8 cellular contexts compared by ENCODE assay signal in the genomic region with DNA sequence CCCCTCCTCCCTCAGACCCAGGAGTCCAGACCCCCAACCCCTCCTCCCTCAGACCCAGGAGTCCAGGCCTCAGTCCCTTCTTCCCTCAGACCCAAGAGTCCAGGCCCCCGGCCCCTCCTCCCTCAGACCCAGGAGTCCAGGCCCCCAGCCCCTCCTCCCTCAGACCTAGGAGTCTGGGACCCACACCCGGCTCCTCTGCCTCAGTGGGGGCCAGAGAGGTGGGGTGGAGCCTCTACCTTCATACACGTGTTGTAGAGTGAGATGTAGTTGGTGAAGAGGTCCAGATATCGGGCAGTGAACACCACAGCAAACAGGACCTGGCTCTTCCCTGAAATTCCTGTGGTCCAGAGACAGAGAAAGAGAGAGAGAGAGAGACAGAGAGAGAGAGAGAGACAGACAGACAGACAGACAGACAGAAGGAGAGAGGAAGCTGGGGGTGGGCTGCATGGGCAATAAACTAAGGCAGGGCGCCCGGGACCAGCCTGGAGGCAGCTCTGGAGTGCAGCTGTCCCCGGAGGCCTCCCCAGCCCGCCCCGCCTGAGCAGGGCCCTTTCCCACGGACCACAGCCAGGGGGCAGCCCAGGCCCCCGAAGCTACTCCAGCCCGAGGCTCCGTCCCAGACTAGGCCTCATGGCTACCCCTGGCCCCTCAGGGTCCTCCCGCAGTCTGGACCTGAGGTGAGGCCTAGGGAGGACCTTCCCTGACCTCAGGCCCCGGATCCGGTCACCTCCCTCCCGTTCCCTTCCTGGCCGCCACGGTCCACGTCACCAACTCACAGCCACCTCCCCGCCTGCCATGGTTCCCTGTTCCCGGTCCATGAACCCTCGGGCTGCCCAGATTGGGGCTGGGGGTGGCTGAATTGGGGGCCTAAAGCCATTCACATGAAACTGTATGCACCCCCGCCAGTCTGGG. TPM values are rescaled to one million over a fixed set of nuclear protein-coding genes. Genes with fewer than 3 reads are reported as not detected.
DNase-seq lines count a peak whose midpoint lies in the region; TF ChIP-seq lines count a peak whose summit lies in the region.

No MANE protein-coding gene starts in this region.

- TF ChIP-seq CTCF in KMS-11 (conservative IDR thresholded peaks at IDR 0.05; ENCODE audit: low read depth, low read length) (peak; percentile 47), VCaP (conservative IDR thresholded peaks at IDR 0.05) (peak; percentile 61), mammary epithelial cell (conservative IDR thresholded peaks at IDR 0.05 in 1 of 2, IDR thresholded peaks at IDR 0.05 in 1 of 2; ENCODE audit: extremely low read depth in 1 of 2, insufficient read depth in 1 of 2, low read depth in 1 of 2, low read length in 2 of 2) (peak; percentile 28 to 73)

- H3K4me1 ChIP-seq in KMS-11 (ENCODE audit: low read depth, poor library complexity, severe bottlenecking) (peaks cover 55% of the 10 kb centered on the region), mammary epithelial cell (ENCODE audit: insufficient read depth, low read length) (peaks cover 12% of the 10 kb centered on the region)

- peak overlapping the region; percentile 76 for H3K27ac ChIP-seq in KMS-11
- H3K27ac ChIP-seq in VCaP, result peak overlapping the region; percentile 96
- H3K27ac ChIP-seq in mammary epithelial cell (ENCODE audit: insufficient read depth, low read depth, low read length), result peak overlapping the region; percentile 87
- peak overlapping the region; percentile 68 to 98 (median 93) for H3K27ac ChIP-seq in skin epidermis

- 1% methylated on average over 13 of the region's 24 CpGs for WGBS in mammary epithelial cell (ENCODE audit: low coverage, missing lambda C conversion rate)

- H3K4me3 ChIP-seq in KMS-11 (IDR thresholded peaks at IDR 0.05; ENCODE audit: insufficient read depth, low read depth, low read length) (no peak overlapping the region), mammary epithelial cell (replicated peaks in 1 of 3; ENCODE audit: insufficient read depth in 1 of 3, low read depth in 2 of 3, low read length in 3 of 3) (peak overlapping the region; percentile 63 to 94 (median 93)), skin epidermis (peak overlapping the region; percentile 57 to 96 (median 83))

- H3K36me3 ChIP-seq in KMS-11 (ENCODE audit: insufficient read depth) (peaks cover 9% of the 10 kb centered on the region; the same call in 1 of the 2 replicates), mammary epithelial cell (ENCODE audit: insufficient read depth, low read length) (peaks cover 12% of the 10 kb centered on the region)

- H3K27me3 ChIP-seq in KMS-11 (ENCODE audit: insufficient read depth, low read depth), result peaks cover 24% of the 10 kb centered on the region
- peaks cover 7% of the 10 kb centered on the region for H3K27me3 ChIP-seq in mammary epithelial cell (ENCODE audit: insufficient read depth, low read length)

- H3K79me2 ChIP-seq in KMS-11 (ENCODE audit: insufficient read depth, low read depth) (peaks cover 40% of the 10 kb centered on the region), mammary epithelial cell (ENCODE audit: insufficient read depth, low read length) (peaks cover 34% of the 10 kb centered on the region)

- peak overlapping the region; percentile 96 for H3K9ac ChIP-seq in KMS-11
- peak overlapping the region; percentile 88 for H3K9ac ChIP-seq in mammary epithelial cell (ENCODE audit: insufficient read depth, low read length)

- TSS peak; percentile 42 for BruUV-seq in mammary epithelial cell (replicated peaks; lab: Mats Ljungman, UMichigan)

- H3K9me3 ChIP-seq in mammary epithelial cell (replicated peaks; ENCODE audit: insufficient read depth, low read length), result no peaks in the 10 kb centered on the region

- dilution Hi-C loops in mammary epithelial cell (cut with HindIII; ENCODE audit: low sequenced_read_pairs), result no loop called here

- 0 out of 2 replicates have a peak overlapping the region, but pooled peaks have one; percentile 58 for H2AFZ ChIP-seq in KMS-11 (ENCODE audit: low read depth)
- peak overlapping the region; percentile 92 for H2AFZ ChIP-seq in mammary epithelial cell (ENCODE audit: low read depth, low read length)

- in situ Hi-C loops in mammary epithelial cell (cut with MboI; ENCODE audit: low sequenced_read_pairs in 2 of 2), result no loop called here

- H4K20me1 ChIP-seq in KMS-11 (ENCODE audit: insufficient read depth) (no peaks in the 10 kb centered on the region), mammary epithelial cell (ENCODE audit: insufficient read depth, low read length) (no peaks in the 10 kb centered on the region)

- intact Hi-C loops in mammary epithelial cell (cut with micrococcal nuclease), result loop anchor here (1.0 to 5.0 kb wide), 6 partner anchors 26 to 194 kb away; a partner anchor contains a TSS

- DNase-seq in NCI-H2196 (lab: John Stamatoyannopoulos, UW; ENCODE audit: unreplicated experiment), result peak; percentile 18
- no peak for DNase-seq in NCI-H2196 treated with DMSO at 0.1 percent for 48 hours (lab: John Stamatoyannopoulos, UW; ENCODE audit: unreplicated experiment)
- DNase-seq in mammary epithelial cell, result peak; percentile 57
- peak; percentile 83 for DNase-seq in iPS-NIHi11 (ENCODE audit: low spot score)
- DNase-seq in OCI-M2 (lab: John Stamatoyannopoulos, UW; ENCODE audit: unreplicated experiment), result no peak

- H3K4me2 ChIP-seq in KMS-11 (peak overlapping the region; percentile 44), mammary epithelial cell (ENCODE audit: insufficient read depth, low read depth, low read length) (peak overlapping the region; percentile 87)

- CTCF ChIA-PET in mammary epithelial cell (lab: Charles Lee; ENCODE audit: low non-redundant PET), result interaction anchor here (0.5 to 1.4 kb wide), 7 partner anchors 26 to 201 kb away, joined by 3 to 10 read pairs (median 4); a partner anchor contains a TSS

RNA-seq across cellular contexts. Expression of a gene that starts 0.9 kb away (rescaled TPM):
- total RNA-seq in mammary epithelial cell, result 100 to 1,000 TPM in 1 of 2 donors, 10 to 100 TPM in 1; 73.2 to 171 TPM
- 112 TPM for polyA plus RNA-seq in mammary epithelial cell
- 262 TPM for polyA minus RNA-seq in mammary epithelial cell

RNA-seq across cellular contexts. Expression of a gene that starts 3.0 kb away (rescaled TPM):
- total RNA-seq in mammary epithelial cell, result under 1 TPM; 0.17 to 0.21 TPM
- 0.05 TPM for polyA plus RNA-seq in mammary epithelial cell
- 0.21 TPM for polyA minus RNA-seq in mammary epithelial cell

RNA-seq across cellular contexts. Expression of a gene that starts 26.3 kb away (rescaled TPM):
- not detected for total RNA-seq in mammary epithelial cell
- polyA plus RNA-seq in mammary epithelial cell, result not detected
- polyA minus RNA-seq in mammary epithelial cell, result not detected

RNA-seq across cellular contexts. Expression of a gene that starts 26.7 kb away (rescaled TPM):
- 1 to 10 TPM; 4.5 to 9.0 TPM for total RNA-seq in mammary epithelial cell
- 5.6 TPM for polyA plus RNA-seq in mammary epithelial cell
- polyA minus RNA-seq in mammary epithelial cell, result 5.6 TPM

RNA-seq across cellular contexts. Expression of a gene that starts 55.3 kb away (rescaled TPM):
- total RNA-seq in mammary epithelial cell, result 10 to 100 TPM; 35.3 to 45.9 TPM
- polyA plus RNA-seq in mammary epithelial cell, result 32.1 TPM
- polyA minus RNA-seq in mammary epithelial cell, result 15.8 TPM

Comparison
In these comparisons a context has a peak if more than half of its experiments do, and no peak if none do; other contexts are left out.
1. DNase-seq: peak in NCI-H2196 (single experiment), mammary epithelial cell (single experiment) and iPS-NIHi11 (single experiment); none in NCI-H2196 treated with DMSO at 0.1 percent for 48 hours (single experiment) and OCI-M2 (single experiment).
2. Peak in every context shown above with its lines, with median percentiles within 50 percentile points of each other: H3K27ac ChIP-seq and CTCF ChIP-seq.